Comparison of ENCODE assay signal across 15 cellular contexts in the genomic region with DNA sequence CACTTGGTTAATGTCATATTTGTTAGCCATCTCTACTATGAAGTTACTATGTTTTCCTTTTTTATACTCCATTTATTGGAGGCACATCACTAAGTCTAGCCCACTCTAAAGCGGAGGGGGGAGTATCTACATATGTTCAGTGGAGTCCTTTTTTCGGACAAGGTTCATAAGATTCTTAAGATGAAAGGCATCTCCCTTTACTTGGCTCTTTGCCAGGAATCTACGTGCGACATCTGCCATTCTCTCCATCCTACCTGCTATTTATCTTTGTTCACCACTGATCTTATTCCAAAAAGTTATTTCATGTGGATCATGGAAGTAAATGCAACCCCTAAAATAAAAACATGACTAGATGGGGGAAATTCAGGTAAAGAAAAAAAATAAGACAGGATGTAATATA.
"Had no signal": no experiment of that assay in that cellular context is flagged by ENCODE, and none has a peak within 500 bp of the region (broad histone marks: within the 10 kb centered on the region; RNA-seq: fewer than 3 reads in every experiment).

No MANE protein-coding gene starts in this region.

- FAIRE-seq: pancreas had no signal

- H3K9me3 Mint-ChIP-seq: naive B cell; stimulated activated naive CD8-positive, alpha-beta T cell treated with anti-CD3 and anti-CD28 coated beads, Interleukin-15, Interleukin-2, amounts not matched to agents 100 ng/mL and 50 ng/mL, for 24 hours had no signal

- H3K4me3 Mint-ChIP-seq: activated naive CD8-positive, alpha-beta T cell; stimulated activated naive CD8-positive, alpha-beta T cell treated with anti-CD3 and anti-CD28 coated beads, Interleukin-15, Interleukin-2, amounts not matched to agents 100 ng/mL and 50 ng/mL, for 24 hours had no signal

- H3K27ac Mint-ChIP-seq: activated naive CD8-positive, alpha-beta T cell; stimulated activated naive CD8-positive, alpha-beta T cell treated with anti-CD3 and anti-CD28 coated beads, Interleukin-15, Interleukin-2, amounts not matched to agents 100 ng/mL and 50 ng/mL, for 24 hours had no signal

- H3K9me3 ChIP-seq: lower lobe of right lung, pancreas, testis had no signal

- H3K27me3 Mint-ChIP-seq: activated naive CD8-positive, alpha-beta T cell; naive B cell; stimulated activated naive CD8-positive, alpha-beta T cell treated with anti-CD3 and anti-CD28 coated beads, Interleukin-15, Interleukin-2, amounts not matched to agents 100 ng/mL and 50 ng/mL, for 24 hours had no signal

- DNase-seq: activated CD4-positive, alpha-beta T cell treated with anti-CD3 and anti-CD28 coated beads, Interleukin-2, amount 50 U/mL, for 4 hours; activated CD4-positive, CD25-positive, alpha-beta regulatory T cell treated with anti-CD3 and anti-CD28 coated beads, Interleukin-2, amount 50 U/mL, for 72 hours; activated gamma-delta T cell; activated T-cell treated with anti-CD3 and anti-CD28 coated beads, Interleukin-2, amount 50 U/mL, for 1 hour; anterior cingulate cortex; left cardiac atrium; lower lobe of right lung; naive B cell; pancreas; stimulated activated CD4-positive, alpha-beta T cell treated with anti-CD3 and anti-CD28 coated beads, Interleukin-4, amount 100 ng/mL, for 1 hour; stimulated activated CD8-positive, alpha-beta memory T cell treated with anti-CD3 and anti-CD28 coated beads, Interleukin-4, amount 100 ng/mL, for 48 hours; testis had no signal

- ATAC-seq: esophagus mucosa, left cardiac atrium, lower lobe of right lung, pancreas had no signal

- H3K27ac ChIP-seq: lower lobe of right lung, pancreas, testis had no signal

- H3K4me1 ChIP-seq: pancreas, testis had no signal

- H3K27me3 ChIP-seq: pancreas, testis had no signal

- H3K4me3 ChIP-seq: lower lobe of right lung, pancreas, testis had no signal
